In the genomic region with DNA sequence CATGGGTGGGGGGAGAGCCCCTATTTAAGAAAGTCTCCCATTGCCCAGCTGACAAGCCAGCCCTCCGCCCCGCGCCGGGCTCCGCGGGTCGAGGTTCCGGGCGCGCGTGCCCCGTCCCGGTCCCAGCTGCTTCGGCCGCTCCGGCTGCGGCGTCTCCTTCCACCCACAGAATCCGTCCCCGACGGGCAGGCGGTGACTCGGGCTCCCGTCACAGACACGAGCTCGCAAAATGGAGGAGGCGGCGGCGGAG, we compare ENCODE assay signal across 8 cellular contexts. TPM values are rescaled to one million over a fixed set of nuclear protein-coding genes. Genes with fewer than 3 reads are reported as not detected.
DNase-seq lines count a peak whose midpoint lies in the region; ATAC-seq, FAIRE-seq and TF ChIP-seq lines count a peak whose summit lies in the region.

No MANE protein-coding gene starts in this region.

- DNase-seq in NCI-H82 (lab: John Stamatoyannopoulos, UW), result peak; percentile 57
- DNase-seq in NCI-H82 treated with DMSO at 0.1 percent for 48 hours (lab: John Stamatoyannopoulos, UW; ENCODE audit: unreplicated experiment), result no peak
- no peak for DNase-seq in adipocyte (ENCODE audit: low read depth)
- DNase-seq in kidney, result no peak
- DNase-seq in NCI-H128 (lab: John Stamatoyannopoulos, UW; ENCODE audit: unreplicated experiment), result no peak
- no peak for DNase-seq in Kasumi-1 (lab: John Stamatoyannopoulos, UW)

- no peaks in the 10 kb centered on the region for H3K9me3 ChIP-seq in adipocyte (ENCODE audit: control insufficient read depth, low read length)
- H3K9me3 ChIP-seq in kidney (ENCODE audit: control insufficient read depth in 1 of 2, low read length in 2 of 2), result no peaks in the 10 kb centered on the region
- H3K9me3 ChIP-seq in subcutaneous abdominal adipose tissue (ENCODE audit: control insufficient read depth in 5 of 5, low read length in 5 of 5), result no peaks in the 10 kb centered on the region

- FAIRE-seq in kidney (lab: Jason Lieb, UNC), result no peak

- H3K36me3 ChIP-seq in adipocyte (ENCODE audit: control insufficient read depth, insufficient read depth, low read length, severe bottlenecking) (peaks cover 10% of the 10 kb centered on the region), kidney (ENCODE audit: control insufficient read depth in 1 of 2, insufficient read depth in 2 of 2, low read length in 2 of 2) (no peaks in the 10 kb centered on the region), subcutaneous abdominal adipose tissue (ENCODE audit: control insufficient read depth in 5 of 5, insufficient read depth in 5 of 5, low read length in 5 of 5) (peaks cover 0 to 10% (median 0%) of the 10 kb centered on the region in 5 donors)

- TF ChIP-seq CTCF in kidney (IDR thresholded peaks at IDR 0.05; ENCODE audit: borderline replicate concordance, extremely low read depth, insufficient read depth), result no peak

- H3K4me1 ChIP-seq in adipocyte (ENCODE audit: control insufficient read depth, insufficient read depth, low read length) (peaks cover 2% of the 10 kb centered on the region), kidney (ENCODE audit: control insufficient read depth in 1 of 2, insufficient read depth in 1 of 2, low read depth in 1 of 2, low read length in 2 of 2) (peaks cover 3 to 7% of the 10 kb centered on the region in 2 donors), subcutaneous abdominal adipose tissue (ENCODE audit: control insufficient read depth in 5 of 5, insufficient read depth in 5 of 5, low read length in 5 of 5) (peaks cover 4 to 47% (median 29%) of the 10 kb centered on the region in 5 donors)

- peak; percentile 12 for ATAC-seq in HG03135 (IDR thresholded peaks at IDR 0.05; ENCODE audit: unreplicated experiment)

- peak overlapping the region; percentile 97 for H3K9ac ChIP-seq in adipocyte (ENCODE audit: low read length)
- peak overlapping the region in 1 of 2 donors; percentile 53 for H3K9ac ChIP-seq in kidney (ENCODE audit: low read length in 2 of 2)
- H3K9ac ChIP-seq in subcutaneous abdominal adipose tissue (ENCODE audit: low read length in 5 of 5), result peak overlapping the region; percentile 51 to 96 (median 92)

- H3K27me3 ChIP-seq in adipocyte (replicated peaks; ENCODE audit: control insufficient read depth, insufficient read depth, low read length) (no peaks in the 10 kb centered on the region), subcutaneous abdominal adipose tissue (ENCODE audit: control insufficient read depth in 5 of 5, insufficient read depth in 4 of 5, low read length in 5 of 5) (no peaks in the 10 kb centered on the region)

- peak overlapping the region; percentile 93 for H3K4me3 ChIP-seq in adipocyte (ENCODE audit: low read length)
- peak overlapping the region; percentile 51 to 91 for H3K4me3 ChIP-seq in kidney (ENCODE audit: low read length in 2 of 2)
- peak overlapping the region in 4 of 5 donors; percentile 90 to 95 (median 92) for H3K4me3 ChIP-seq in subcutaneous abdominal adipose tissue (ENCODE audit: low read depth in 1 of 5, low read length in 5 of 5)

- H3K27ac ChIP-seq in kidney (ENCODE audit: low read depth in 2 of 2, low read length in 2 of 2) (peak overlapping the region; percentile 91 to 92), subcutaneous abdominal adipose tissue (ENCODE audit: low read depth, low read length) (peak overlapping the region; percentile 100)

- intact Hi-C loops in kidney (cut with DNase I), result no loop called here

RNA-seq across cellular contexts. Expression of gene NR3C1, which starts 0.2 kb away (rescaled TPM):
- total RNA-seq in kidney, result 69.0 TPM
- polyA plus RNA-seq in kidney (ENCODE audit: insufficient read depth, low read depth, low replicate concordance), result 23.4 TPM
